Comparison of ENCODE assay signal across 18 cellular contexts in genomic region chr17:60297729-60298293, GRCh38.
DNase-seq lines count a peak whose midpoint lies in the region; ATAC-seq lines count a peak whose summit lies in the region.
"Had no signal": no experiment of that assay in that cellular context is flagged by ENCODE, and none has a peak within 500 bp of the region (broad histone marks: within the 10 kb centered on the region; RNA-seq: fewer than 3 reads in every experiment).

No MANE protein-coding gene starts in this region.

- DNase-seq in DMS 273 (lab: John Stamatoyannopoulos, UW; ENCODE audit: unreplicated experiment): peak; percentile 18
- DNase-seq in DMS 273 treated with DMSO at 0.1 percent for 48 hours (lab: John Stamatoyannopoulos, UW): no peak
- peak; percentile 71 for DNase-seq in NCI-H526 treated with DMSO at 0.1 percent for 48 hours (lab: John Stamatoyannopoulos, UW)
- peak; percentile 43 for DNase-seq in astrocyte of the hippocampus (ENCODE audit: low read depth, low spot score)
- no peak for DNase-seq in substantia nigra (lab: John Stamatoyannopoulos, UW)
- no peak for DNase-seq in stimulated activated CD4-positive, alpha-beta T cell treated with anti-CD3 and anti-CD28 coated beads, Interleukin-1b, Interleukin-23, amount 100 ng/mL, for 48 hours
- DNase-seq: Caco-2; CD4-positive, CD25-positive, alpha-beta regulatory T cell; CD8-positive, alpha-beta T cell; DND-41; GM23248; H9 had no signal

- ATAC-seq in HG03025 (IDR thresholded peaks at IDR 0.05; ENCODE audit: low FRiP score, unreplicated experiment) (no peak), HG03439 (IDR thresholded peaks at IDR 0.05; ENCODE audit: unreplicated experiment) (no peak)
- ATAC-seq: CD8-positive, alpha-beta T cell; HCT116 had no signal

- H3K27ac ChIP-seq in substantia nigra (ENCODE audit: low read depth, low read length, poor library complexity, severe bottlenecking): peak overlapping the region; percentile 26
- H3K27ac ChIP-seq: 22Rv1, BLaER1, C4-2B, GM23248 had no signal

Comparison
In these comparisons a context has a peak if more than half of its experiments do, and no peak if none do; other contexts are left out.
1. DNase-seq: peak in DMS 273 (single experiment), NCI-H526 treated with DMSO at 0.1 percent for 48 hours (single experiment) and astrocyte of the hippocampus (single experiment); none in DMS 273 treated with DMSO at 0.1 percent for 48 hours (single experiment), substantia nigra (0 of 49) and stimulated activated CD4-positive, alpha-beta T cell treated with anti-CD3 and anti-CD28 coated beads, Interleukin-1b, Interleukin-23, amount 100 ng/mL, for 48 hours (single experiment).